In the genomic region with DNA sequence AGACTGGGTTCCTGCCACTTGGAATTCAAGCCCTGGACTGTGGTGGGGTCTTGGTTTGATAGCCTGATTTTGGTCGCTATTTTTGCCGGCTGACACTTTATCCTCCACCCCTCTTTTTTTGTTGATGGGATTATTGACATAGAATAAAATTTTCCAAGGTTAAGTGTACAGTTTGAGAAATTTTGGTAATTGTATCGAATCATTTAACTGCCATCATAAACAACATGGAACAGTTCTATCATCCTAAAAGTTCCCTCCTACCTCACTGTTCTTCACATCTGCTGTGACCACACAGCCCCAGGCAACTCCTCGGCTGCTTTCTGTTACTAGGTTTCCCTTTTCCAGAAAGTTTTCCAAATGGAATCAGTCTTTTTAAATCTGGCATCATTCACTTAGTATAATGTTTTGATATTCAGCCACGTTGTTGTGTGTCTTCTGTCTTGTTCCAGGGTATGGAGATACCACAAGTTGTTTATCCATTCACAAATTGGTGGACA, we compare ENCODE assay signal across 13 cellular contexts. TPM values are rescaled to one million over a fixed set of nuclear protein-coding genes. Genes with fewer than 3 reads are reported as not detected.
DNase-seq lines count a peak whose midpoint lies in the region; ATAC-seq and TF ChIP-seq lines count a peak whose summit lies in the region.
"Had no signal": no experiment of that assay in that cellular context is flagged by ENCODE, and none has a peak within 500 bp of the region (broad histone marks: within the 10 kb centered on the region; RNA-seq: fewer than 3 reads in every experiment).

No MANE protein-coding gene starts in this region.

- H3K4me2 ChIP-seq in DOHH2 (ENCODE audit: low read length) (peak overlapping the region; percentile 37; the same call in 1 of the 2 replicates), OCI-LY7 (ENCODE audit: low read length) (no peak overlapping the region)

- TF ChIP-seq CTCF in DOHH2 (IDR thresholded peaks at IDR 0.05; ENCODE audit: low read depth, low read length, poor library complexity, severe bottlenecking): peak; percentile 12
- 0 out of 2 replicates have a peak, but pooled peaks have one; percentile 16 for TF ChIP-seq CTCF in OCI-LY7 (conservative IDR thresholded peaks at IDR 0.05; ENCODE audit: low read length)
- TF ChIP-seq CTCF in foreskin fibroblast (IDR thresholded peaks at IDR 0.05; ENCODE audit: low read depth, low read length): no peak
- no peak for TF ChIP-seq CTCF in osteocyte (IDR thresholded peaks at IDR 0.05)
- TF ChIP-seq CTCF in GM10248 (IDR thresholded peaks at IDR 0.05; ENCODE audit: control extremely low read depth, extremely low read depth, low read depth, missing control alignments): no peak

- ATAC-seq in HG03354 (IDR thresholded peaks at IDR 0.05; ENCODE audit: poor library complexity, severe bottlenecking, unreplicated experiment) (no peak), HG03457 (IDR thresholded peaks at IDR 0.05; ENCODE audit: unreplicated experiment) (no peak)

- H3K9me3 ChIP-seq in DOHH2 (ENCODE audit: control insufficient read depth, insufficient read depth, low read length) (no peaks in the 10 kb centered on the region), OCI-LY7 (ENCODE audit: low read length) (no peaks in the 10 kb centered on the region), HAP-1 (no peaks in the 10 kb centered on the region)
- H3K9me3 ChIP-seq: esophagus squamous epithelium, prostate gland, uterus had no signal

- H3K27ac ChIP-seq in DOHH2 (ENCODE audit: low read depth, low read length) (no peak overlapping the region), OCI-LY7 (ENCODE audit: low read depth, low read length, poor library complexity, severe bottlenecking) (no peak overlapping the region)
- H3K27ac ChIP-seq: esophagus squamous epithelium, HL-60, prostate gland, uterus had no signal

- no peak overlapping the region for H3K27ac Mint-ChIP-seq in osteocyte (ENCODE audit: unreplicated experiment)
- H3K27ac Mint-ChIP-seq: CD4-positive, CD25-positive, alpha-beta regulatory T cell had no signal

- H3K36me3 ChIP-seq in DOHH2 (ENCODE audit: control insufficient read depth, low read length) (no peaks in the 10 kb centered on the region), OCI-LY7 (ENCODE audit: insufficient read depth, low read length) (no peaks in the 10 kb centered on the region), HAP-1 (replicated peaks) (no peaks in the 10 kb centered on the region)
- H3K36me3 ChIP-seq: esophagus squamous epithelium, prostate gland, uterus had no signal

- H3F3A ChIP-seq in DOHH2 (ENCODE audit: control insufficient read depth, insufficient read depth): no peaks in the 10 kb centered on the region

- no peak overlapping the region for H3K4me3 ChIP-seq in DOHH2 (ENCODE audit: low read length)
- H3K4me3 ChIP-seq in OCI-LY7 (ENCODE audit: low read depth, low read length, poor library complexity, severe bottlenecking): no peak overlapping the region
- peak overlapping the region; percentile 39 to 53 for H3K4me3 ChIP-seq in foreskin fibroblast (ENCODE audit: low read depth in 1 of 2, low read length in 2 of 2)
- no peak overlapping the region; the same call in 1 of the 2 replicates for H3K4me3 ChIP-seq in HAP-1
- H3K4me3 ChIP-seq: prostate gland had no signal

- H3K4me3 Mint-ChIP-seq in osteocyte (ENCODE audit: unreplicated experiment): peak overlapping the region; percentile 85

- CTCF ChIA-PET in OCI-LY7 (lab: Charles Lee; ENCODE audit: unreplicated experiment) (no interaction called here), GM10248 (lab: Yijun Ruan, JAX) (interaction anchor here (1.0 to 15.1 kb wide), 2 partner anchors 175 to 505 kb away, joined by 3 to 282 read pairs; a partner anchor contains a TSS)

- peaks cover 13% of the 10 kb centered on the region for H3K4me1 Mint-ChIP-seq in osteocyte (ENCODE audit: unreplicated experiment)

- no peak overlapping the region for H2AFZ ChIP-seq in OCI-LY7 (ENCODE audit: low read length)

- in situ Hi-C loops in HAP-1 (cut with MboI; ENCODE audit: low sequenced_read_pairs): no loop called here

- peaks cover 56% of the 10 kb centered on the region for H3K27me3 Mint-ChIP-seq in osteocyte (ENCODE audit: unreplicated experiment)

- intact Hi-C loops in OCI-LY7 (cut with micrococcal nuclease; ENCODE audit: unreplicated experiment): no loop called here

- H3K36me3 Mint-ChIP-seq in osteocyte (ENCODE audit: unreplicated experiment): no peaks in the 10 kb centered on the region
- H3K36me3 Mint-ChIP-seq: CD4-positive, CD25-positive, alpha-beta regulatory T cell had no signal

- H3K9me3 Mint-ChIP-seq in osteocyte (ENCODE audit: unreplicated experiment): no peaks in the 10 kb centered on the region

- BruUV-seq in OCI-LY7 (replicated peaks; lab: Mats Ljungman, UMichigan): no TSS peak

- H4K20me1 ChIP-seq in DOHH2 (ENCODE audit: control insufficient read depth, insufficient read depth, low read depth, low read length) (no peaks in the 10 kb centered on the region), OCI-LY7 (ENCODE audit: insufficient read depth, low read length) (no peaks in the 10 kb centered on the region)

- H3K27me3 ChIP-seq in DOHH2 (ENCODE audit: control insufficient read depth, low read length): peaks cover 80% of the 10 kb centered on the region
- peaks cover 18% of the 10 kb centered on the region for H3K27me3 ChIP-seq in HAP-1 (ENCODE audit: low read depth)
- H3K27me3 ChIP-seq: uterus had no signal

- H3K9me2 ChIP-seq in DOHH2 (replicated peaks; ENCODE audit: control insufficient read depth, low read length) (no peaks in the 10 kb centered on the region), OCI-LY7 (ENCODE audit: insufficient read depth, low read length) (no peaks in the 10 kb centered on the region)

- H3K79me2 ChIP-seq in DOHH2 (ENCODE audit: control insufficient read depth, low read length) (no peaks in the 10 kb centered on the region), OCI-LY7 (ENCODE audit: insufficient read depth, low read depth, low read length) (no peaks in the 10 kb centered on the region)

- DNase-seq in OCI-LY7 (ENCODE audit: low spot score) (no peak), foreskin fibroblast (peak in 1 of 2 donors; percentile 51), osteocyte (ENCODE audit: extremely low spot score, unreplicated experiment) (no peak), HAP-1 (ENCODE audit: low spot score in 2 of 2) (no peak), GM10248 (ENCODE audit: extremely low spot score) (no peak)
- DNase-seq: esophagus squamous epithelium, uterus had no signal

- POLR2A ChIA-PET in OCI-LY7 (lab: Charles Lee): no interaction called here
- POLR2A ChIA-PET in GM10248 (lab: Yijun Ruan, JAX): no interaction called here

- peaks cover 24% of the 10 kb centered on the region for H3K4me1 ChIP-seq in DOHH2 (ENCODE audit: control insufficient read depth, low read length)
- H3K4me1 ChIP-seq in OCI-LY7 (ENCODE audit: insufficient read depth, low read length, poor library complexity, severe bottlenecking): peaks cover 12% of the 10 kb centered on the region
- H3K4me1 ChIP-seq in HAP-1: no peaks in the 10 kb centered on the region; the same call in 1 of the 2 replicates
- H3K4me1 ChIP-seq: prostate gland had no signal

RNA-seq across cellular contexts. Expression of a gene that starts 50.6 kb away (rescaled TPM):
- total RNA-seq in OCI-LY7 (2014; rRNA removed; shearing (Covaris generic)): 0.36 and 0.69 TPM in 2 replicates
- total RNA-seq in OCI-LY7 (2022): 1.1 and 2.1 TPM in 2 replicates
- 1.3 and 1.4 TPM in 2 replicates for total RNA-seq in osteocyte
- total RNA-seq: CD4-positive, CD25-positive, alpha-beta regulatory T cell had no signal

Comparison
In these comparisons a context has a peak if more than half of its experiments do, and no peak if none do; other contexts are left out.
1. H3K4me3 ChIP-seq: peak in foreskin fibroblast (2 of 2); none in DOHH2 (single experiment), OCI-LY7 (single experiment) and HAP-1 (single experiment).
2. CTCF ChIP-seq: peak in DOHH2 (single experiment) and OCI-LY7 (single experiment); none in foreskin fibroblast (single experiment), osteocyte (single experiment) and GM10248 (single experiment).